ENCODE assay signal across 13 cellular contexts in the genomic region with DNA sequence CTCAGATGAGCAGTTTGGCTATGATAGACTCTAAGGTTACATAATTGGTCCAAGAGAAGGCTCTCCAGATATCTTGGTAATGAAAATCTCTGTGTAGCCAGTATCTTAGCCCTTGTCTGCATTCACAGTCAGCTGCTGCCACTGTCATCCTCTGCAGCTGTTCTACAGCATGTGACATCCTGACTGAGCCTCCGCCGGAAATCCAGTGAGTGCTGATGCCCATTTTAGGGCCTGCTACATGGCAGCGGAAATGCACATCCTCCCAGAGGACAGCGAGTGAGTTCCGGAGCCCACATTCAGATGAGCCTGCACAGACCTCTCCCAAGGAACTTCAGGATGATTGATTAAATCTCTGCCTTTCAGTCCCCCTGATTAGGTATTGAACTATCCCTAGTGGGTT.
DNase-seq lines count a peak whose midpoint lies in the region; ATAC-seq and TF ChIP-seq lines count a peak whose summit lies in the region.
"Had no signal": no experiment of that assay in that cellular context is flagged by ENCODE, and none has a peak within 500 bp of the region (broad histone marks: within the 10 kb centered on the region; RNA-seq: fewer than 3 reads in every experiment).

No MANE protein-coding gene starts in this region.

- H3K9me3 ChIP-seq in heart left ventricle: no peaks in the 10 kb centered on the region
- H3K9me3 ChIP-seq: thyroid gland had no signal

- no peak overlapping the region for H3K4me3 ChIP-seq in heart left ventricle
- H3K4me3 ChIP-seq: thyroid gland had no signal

- no peaks in the 10 kb centered on the region for H3K9me3 Mint-ChIP-seq in activated T-helper 1 cell treated with anti-CD3 and anti-CD28 coated beads, Interleukin-12 subunit alpha, Interleukin-12 subunit beta, Interleukin-2, Interleukin-4 antibody, amounts not matched to agents 30 ng/mL and 10 ng/mL and 1 ng/mL, durations not matched to agents 14 hours and 24 hours and 36 hours
- no peaks in the 10 kb centered on the region for H3K9me3 Mint-ChIP-seq in stimulated activated effector memory CD8-positive, alpha-beta T cell treated with anti-CD3 and anti-CD28 coated beads, Interleukin-12 subunit alpha, Interleukin-12 subunit beta, amount 100 ng/mL, for 72 hours
- H3K9me3 Mint-ChIP-seq in Calu3 (ENCODE audit: low read depth, unreplicated experiment): no peaks in the 10 kb centered on the region
- H3K9me3 Mint-ChIP-seq: neural crest cell had no signal

- CTCF ChIA-PET in Calu3 (lab: Charles Lee): no interaction called here

- H3K27ac ChIP-seq in heart left ventricle: peak overlapping the region in 4 of 12 donors; percentile 25 to 42 (median 34)
- H3K27ac ChIP-seq: thyroid gland, VCaP had no signal

- BruUV-seq in Calu3 (replicated peaks; lab: Mats Ljungman, UMichigan): no TSS peak

- DNase-seq in activated T-helper 1 cell treated with Interleukin-2 at 50 U/mL for 16 hours (ENCODE audit: low read depth): peak; percentile 3
- no peak for DNase-seq in activated T-helper 1 cell treated with anti-CD3 and anti-CD28 coated beads, Interleukin-12 subunit alpha, Interleukin-12 subunit beta, Interleukin-2, Interleukin-4 antibody, amounts not matched to agents 30 ng/mL and 10 ng/mL and 1 ng/mL, durations not matched to agents 14 hours and 24 hours and 36 hours (ENCODE audit: low spot score)
- DNase-seq in RPMI8226: peak; percentile 23
- peak in 4 of 5 donors; percentile 55 to 64 (median 59) for DNase-seq in heart left ventricle
- no peak for DNase-seq in stimulated activated effector memory CD8-positive, alpha-beta T cell treated with anti-CD3 and anti-CD28 coated beads, Interleukin-12 subunit alpha, Interleukin-12 subunit beta, amount 100 ng/mL, for 72 hours (ENCODE audit: low spot score in 2 of 2)
- DNase-seq in NCI-H1092 treated with DMSO at 0.1 percent for 48 hours (lab: John Stamatoyannopoulos, UW): no peak
- no peak for DNase-seq in Calu3
- no peak for DNase-seq in NCI-H1105 (lab: John Stamatoyannopoulos, UW)
- DNase-seq: NCI-H1417 treated with DMSO at 0.1 percent for 48 hours; stimulated activated CD4-positive, alpha-beta T cell treated with anti-CD3 and anti-CD28 coated beads, Interleukin-2, amount 100 ng/mL, for 48 hours; thyroid gland had no signal

- H3K4me1 Mint-ChIP-seq in activated T-helper 1 cell treated with anti-CD3 and anti-CD28 coated beads, Interleukin-12 subunit alpha, Interleukin-12 subunit beta, Interleukin-2, Interleukin-4 antibody, amounts not matched to agents 30 ng/mL and 10 ng/mL and 1 ng/mL, durations not matched to agents 14 hours and 24 hours and 36 hours (ENCODE audit: low read depth): peaks cover 4% of the 10 kb centered on the region
- H3K4me1 Mint-ChIP-seq in stimulated activated effector memory CD8-positive, alpha-beta T cell treated with anti-CD3 and anti-CD28 coated beads, Interleukin-12 subunit alpha, Interleukin-12 subunit beta, amount 100 ng/mL, for 72 hours: no peaks in the 10 kb centered on the region
- H3K4me1 Mint-ChIP-seq in Calu3 (ENCODE audit: low read depth, unreplicated experiment): peaks cover 4% of the 10 kb centered on the region
- H3K4me1 Mint-ChIP-seq: neural crest cell had no signal

- H3K4me1 ChIP-seq in heart left ventricle: peaks cover 0 to 7% (median 3%) of the 10 kb centered on the region in 12 donors
- H3K4me1 ChIP-seq: thyroid gland had no signal

- TF ChIP-seq CTCF in heart left ventricle (IDR thresholded peaks at IDR 0.05): no peak
- TF ChIP-seq CTCF in Calu3 (IDR thresholded peaks at IDR 0.05; ENCODE audit: unreplicated experiment): no peak

- no peaks in the 10 kb centered on the region for H3K27me3 Mint-ChIP-seq in activated T-helper 1 cell treated with anti-CD3 and anti-CD28 coated beads, Interleukin-12 subunit alpha, Interleukin-12 subunit beta, Interleukin-2, Interleukin-4 antibody, amounts not matched to agents 30 ng/mL and 10 ng/mL and 1 ng/mL, durations not matched to agents 14 hours and 24 hours and 36 hours (ENCODE audit: insufficient read depth)
- peaks cover 13% of the 10 kb centered on the region for H3K27me3 Mint-ChIP-seq in Calu3 (ENCODE audit: unreplicated experiment)

- 15 to 43% (median 36%) methylated on average over 4 to 5 of the region's 5 CpGs for WGBS in heart left ventricle, 4 donors

- H3K27me3 ChIP-seq in heart left ventricle: no peaks in the 10 kb centered on the region
- H3K27me3 ChIP-seq: thyroid gland had no signal

- intact Hi-C loops in activated T-helper 1 cell treated with anti-CD3 and anti-CD28 coated beads, Interleukin-12 subunit alpha, Interleukin-12 subunit beta, Interleukin-2, Interleukin-4 antibody, amounts not matched to agents 30 ng/mL and 10 ng/mL and 1 ng/mL, durations not matched to agents 14 hours and 24 hours and 36 hours (cut with micrococcal nuclease): no loop called here
- intact Hi-C loops in heart left ventricle (cut with DNase I) (no loop called here), Calu3 (cut with micrococcal nuclease; ENCODE audit: unreplicated experiment) (no loop called here)

- H3K36me3 ChIP-seq in heart left ventricle: no peaks in the 10 kb centered on the region
- H3K36me3 ChIP-seq: thyroid gland had no signal

- no peak overlapping the region for H3K27ac Mint-ChIP-seq in activated T-helper 1 cell treated with anti-CD3 and anti-CD28 coated beads, Interleukin-12 subunit alpha, Interleukin-12 subunit beta, Interleukin-2, Interleukin-4 antibody, amounts not matched to agents 30 ng/mL and 10 ng/mL and 1 ng/mL, durations not matched to agents 14 hours and 24 hours and 36 hours
- H3K27ac Mint-ChIP-seq in stimulated activated effector memory CD8-positive, alpha-beta T cell treated with anti-CD3 and anti-CD28 coated beads, Interleukin-12 subunit alpha, Interleukin-12 subunit beta, amount 100 ng/mL, for 72 hours: no peak overlapping the region
- H3K27ac Mint-ChIP-seq in Calu3 (ENCODE audit: unreplicated experiment): no peak overlapping the region

- no peak for TF ChIP-seq POLR2A in heart left ventricle (IDR thresholded peaks at IDR 0.05)

- H3K4me3 Mint-ChIP-seq in activated T-helper 1 cell treated with anti-CD3 and anti-CD28 coated beads, Interleukin-12 subunit alpha, Interleukin-12 subunit beta, Interleukin-2, Interleukin-4 antibody, amounts not matched to agents 30 ng/mL and 10 ng/mL and 1 ng/mL, durations not matched to agents 14 hours and 24 hours and 36 hours: no peak overlapping the region
- H3K4me3 Mint-ChIP-seq in stimulated activated effector memory CD8-positive, alpha-beta T cell treated with anti-CD3 and anti-CD28 coated beads, Interleukin-12 subunit alpha, Interleukin-12 subunit beta, amount 100 ng/mL, for 72 hours: no peak overlapping the region
- no peak overlapping the region for H3K4me3 Mint-ChIP-seq in Calu3 (ENCODE audit: low read depth, unreplicated experiment)
- H3K4me3 Mint-ChIP-seq: neural crest cell had no signal

- peak; percentile 64 to 94 (median 84) for ATAC-seq in heart left ventricle
- ATAC-seq in stimulated activated effector memory CD8-positive, alpha-beta T cell treated with anti-CD3 and anti-CD28 coated beads, Interleukin-12 subunit alpha, Interleukin-12 subunit beta, amount 100 ng/mL, for 72 hours: peak; percentile 73

- H3K36me3 Mint-ChIP-seq in activated T-helper 1 cell treated with anti-CD3 and anti-CD28 coated beads, Interleukin-12 subunit alpha, Interleukin-12 subunit beta, Interleukin-2, Interleukin-4 antibody, amounts not matched to agents 30 ng/mL and 10 ng/mL and 1 ng/mL, durations not matched to agents 14 hours and 24 hours and 36 hours (ENCODE audit: low read depth): no peaks in the 10 kb centered on the region
- H3K36me3 Mint-ChIP-seq in stimulated activated effector memory CD8-positive, alpha-beta T cell treated with anti-CD3 and anti-CD28 coated beads, Interleukin-12 subunit alpha, Interleukin-12 subunit beta, amount 100 ng/mL, for 72 hours: no peaks in the 10 kb centered on the region
- H3K36me3 Mint-ChIP-seq in Calu3 (ENCODE audit: insufficient read depth, unreplicated experiment): no peaks in the 10 kb centered on the region

Comparison
In these comparisons a context has a peak if more than half of its experiments do, and no peak if none do; other contexts are left out.
1. DNase-seq: peak in activated T-helper 1 cell treated with Interleukin-2 at 50 U/mL for 16 hours (single experiment), RPMI8226 (single experiment) and heart left ventricle (4 of 5); none in activated T-helper 1 cell treated with anti-CD3 and anti-CD28 coated beads, Interleukin-12 subunit alpha, Interleukin-12 subunit beta, Interleukin-2, Interleukin-4 antibody, amounts not matched to agents 30 ng/mL and 10 ng/mL and 1 ng/mL, durations not matched to agents 14 hours and 24 hours and 36 hours (single experiment), stimulated activated effector memory CD8-positive, alpha-beta T cell treated with anti-CD3 and anti-CD28 coated beads, Interleukin-12 subunit alpha, Interleukin-12 subunit beta, amount 100 ng/mL, for 72 hours (0 of 2), NCI-H1092 treated with DMSO at 0.1 percent for 48 hours (single experiment), Calu3 (single experiment) and NCI-H1105 (single experiment).